ENCODE assay signal across 9 cellular contexts in the genomic region with DNA sequence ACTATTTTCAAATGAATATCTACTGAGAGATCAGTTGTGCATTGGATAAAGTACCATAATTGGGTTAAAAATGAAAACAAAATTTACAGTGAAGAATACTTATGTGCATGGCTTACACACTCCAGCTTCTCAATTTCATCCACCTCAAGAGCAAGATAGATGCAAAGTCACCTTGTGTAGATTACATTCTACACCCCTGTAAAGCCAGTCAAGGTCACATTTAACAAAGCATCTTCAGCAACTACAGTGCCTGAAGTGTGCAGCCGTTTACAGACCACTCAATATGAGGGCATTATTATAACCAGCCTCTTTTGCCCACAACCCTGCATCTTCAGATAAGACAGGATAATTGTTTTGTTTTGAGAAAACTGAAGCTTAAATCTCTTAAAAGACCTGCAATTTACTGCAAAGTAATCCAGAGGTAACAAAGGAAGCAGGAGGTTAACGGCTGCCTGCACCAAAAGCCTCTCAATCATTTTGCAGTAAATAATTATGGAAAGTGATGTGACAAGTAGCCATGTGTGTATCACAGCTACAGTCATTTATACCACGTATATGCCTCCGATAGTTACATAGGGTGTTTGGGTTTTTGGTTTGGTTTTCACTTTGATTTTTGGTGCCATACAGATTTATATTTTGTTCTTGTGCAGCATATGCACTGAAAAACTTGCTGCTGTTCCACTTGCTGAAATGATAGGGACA. TPM values are rescaled to one million over a fixed set of nuclear protein-coding genes. Genes with fewer than 3 reads are reported as not detected.
A peak's percentile ranks its signal among the peaks of the same experiment; 100 is the strongest.
DNase-seq lines count a peak whose midpoint lies in the region; ATAC-seq and TF ChIP-seq lines count a peak whose summit lies in the region.
"Had no signal": no experiment of that assay in that cellular context is flagged by ENCODE, and none has a peak within 500 bp of the region (broad histone marks: within the 10 kb centered on the region; RNA-seq: fewer than 3 reads in every experiment).

No MANE protein-coding gene starts in this region.

- H3K27me3 Mint-ChIP-seq in activated naive CD4-positive, alpha-beta T cell treated with anti-CD3 and anti-CD28 coated beads, Interleukin-2, amount 10 ng/mL, durations not matched to agents 7 days and 5 days, result no peaks in the 10 kb centered on the region
- H3K27me3 Mint-ChIP-seq in glutamatergic neuron (ENCODE audit: unreplicated experiment), result peaks cover 3% of the 10 kb centered on the region

- peaks cover 54% of the 10 kb centered on the region for H3K4me1 Mint-ChIP-seq in activated naive CD4-positive, alpha-beta T cell treated with anti-CD3 and anti-CD28 coated beads, Interleukin-2, amount 10 ng/mL, durations not matched to agents 7 days and 5 days
- H3K4me1 Mint-ChIP-seq in glutamatergic neuron (ENCODE audit: low read depth, unreplicated experiment), result peaks cover 18% of the 10 kb centered on the region

- H3K9me3 Mint-ChIP-seq in activated naive CD4-positive, alpha-beta T cell treated with anti-CD3 and anti-CD28 coated beads, Interleukin-2, amount 10 ng/mL, durations not matched to agents 7 days and 5 days, result no peaks in the 10 kb centered on the region
- H3K9me3 Mint-ChIP-seq in glutamatergic neuron (ENCODE audit: unreplicated experiment), result no peaks in the 10 kb centered on the region

- no peak overlapping the region for H3K4me3 ChIP-seq in SU-DHL-6 (ENCODE audit: insufficient read depth, low read length, poor library complexity, severe bottlenecking)
- H3K4me3 ChIP-seq in thoracic aorta, result peak overlapping the region; percentile 92

- ATAC-seq in thoracic aorta (ENCODE audit: insufficient number of reproducible peaks, low FRiP score, low read depth) (no peak), foreskin keratinocyte (no peak)

- TF ChIP-seq CTCF in SU-DHL-6 (IDR thresholded peaks at IDR 0.05; ENCODE audit: insufficient read depth, low read length, poor library complexity, severe bottlenecking) (no peak), glutamatergic neuron (IDR thresholded peaks at IDR 0.05; ENCODE audit: partially characterized antibody, unreplicated experiment) (no peak), thoracic aorta (IDR thresholded peaks at IDR 0.05) (no peak), foreskin keratinocyte (conservative IDR thresholded peaks at IDR 0.05) (no peak)

- H3K79me2 ChIP-seq in SU-DHL-6 (ENCODE audit: insufficient read depth, low read length), result peaks cover 56% of the 10 kb centered on the region

- peak overlapping the region; percentile 60 for H3K4me2 ChIP-seq in SU-DHL-6 (ENCODE audit: low read depth, low read length, poor library complexity, severe bottlenecking)

- H3K9me3 ChIP-seq in SU-DHL-6 (ENCODE audit: insufficient read depth, low read length) (peaks cover 5% of the 10 kb centered on the region; the same call in 1 of the 2 replicates), thoracic aorta (no peaks in the 10 kb centered on the region)

- peak overlapping the region; percentile 50 for H3K4me3 Mint-ChIP-seq in activated naive CD4-positive, alpha-beta T cell treated with anti-CD3 and anti-CD28 coated beads, Interleukin-2, amount 10 ng/mL, durations not matched to agents 7 days and 5 days
- H3K4me3 Mint-ChIP-seq in glutamatergic neuron (ENCODE audit: unreplicated experiment), result peak overlapping the region; percentile 84

- no peak for DNase-seq in activated naive CD4-positive, alpha-beta T cell treated with anti-CD3 and anti-CD28 coated beads, Interleukin-2, amount 10 ng/mL, durations not matched to agents 7 days and 5 days
- no peak for DNase-seq in activated naive CD4-positive, alpha-beta T cell (lab: John Stamatoyannopoulos, UW)
- DNase-seq in glutamatergic neuron (no peak), thoracic aorta (ENCODE audit: low spot score) (no peak), foreskin keratinocyte (no peak), NCI-H1694 (lab: John Stamatoyannopoulos, UW) (no peak), H4 (ENCODE audit: low spot score) (no peak)
- DNase-seq: DMS79 had no signal

- peaks cover 57% of the 10 kb centered on the region for H3K36me3 Mint-ChIP-seq in activated naive CD4-positive, alpha-beta T cell treated with anti-CD3 and anti-CD28 coated beads, Interleukin-2, amount 10 ng/mL, durations not matched to agents 7 days and 5 days
- no peaks in the 10 kb centered on the region for H3K36me3 Mint-ChIP-seq in glutamatergic neuron (ENCODE audit: unreplicated experiment)

- peak overlapping the region; percentile 64 for H3K27ac Mint-ChIP-seq in activated naive CD4-positive, alpha-beta T cell treated with anti-CD3 and anti-CD28 coated beads, Interleukin-2, amount 10 ng/mL, durations not matched to agents 7 days and 5 days
- H3K27ac Mint-ChIP-seq in glutamatergic neuron (ENCODE audit: unreplicated experiment), result peak overlapping the region; percentile 39

- H3K27me3 ChIP-seq in SU-DHL-6 (ENCODE audit: low read length) (no peaks in the 10 kb centered on the region), thoracic aorta (replicated peaks; ENCODE audit: insufficient read depth) (no peaks in the 10 kb centered on the region), foreskin keratinocyte (no peaks in the 10 kb centered on the region)

- peaks cover 39% of the 10 kb centered on the region for H3F3A ChIP-seq in SU-DHL-6 (ENCODE audit: insufficient read depth)

- no peak overlapping the region for H2AFZ ChIP-seq in SU-DHL-6 (ENCODE audit: low read depth, low read length, severe bottlenecking)

- H3K36me3 ChIP-seq in SU-DHL-6 (ENCODE audit: low read length) (peaks cover 29% of the 10 kb centered on the region), thoracic aorta (no peaks in the 10 kb centered on the region)

- H3K27ac ChIP-seq in SU-DHL-6 (ENCODE audit: low read depth, low read length) (no peak overlapping the region), thoracic aorta (no peak overlapping the region), foreskin keratinocyte (no peak overlapping the region)

- no peaks in the 10 kb centered on the region for H3K9me2 ChIP-seq in SU-DHL-6 (replicated peaks; ENCODE audit: insufficient read depth, low read length)

- H3K9ac ChIP-seq in SU-DHL-6 (ENCODE audit: low read length), result 0 out of 2 replicates have a peak overlapping the region, but pooled peaks have one; percentile 4

- peaks cover 43 to 57% of the 10 kb centered on the region in 2 donors for H3K4me1 ChIP-seq in thoracic aorta (ENCODE audit: control insufficient read depth in 1 of 2, low read depth in 2 of 2)
- H3K4me1 ChIP-seq in foreskin keratinocyte, result peaks cover 35% of the 10 kb centered on the region

- peaks cover 37% of the 10 kb centered on the region for H4K20me1 ChIP-seq in SU-DHL-6 (ENCODE audit: low read depth, low read length)

- CTCF ChIA-PET in activated naive CD4-positive, alpha-beta T cell treated with anti-CD3 and anti-CD28 coated beads, Interleukin-2, amount 10 ng/mL, durations not matched to agents 7 days and 5 days (lab: Charles Lee), result interaction anchor here (0.9 to 3.9 kb wide), 5 partner anchors 23 to 274 kb away, joined by 3 to 41 read pairs (median 4); a partner anchor contains a TSS

RNA-seq across cellular contexts. Expression of a gene that starts 4.9 kb away (rescaled TPM):
- 11.4 TPM for total RNA-seq in glutamatergic neuron (ENCODE audit: unreplicated experiment)
- 10 to 100 TPM; 18.0 to 31.5 TPM for total RNA-seq in thoracic aorta
- 16.9 and 17.8 TPM in 2 replicates for total RNA-seq in foreskin keratinocyte
- 4.0 and 4.9 TPM in 2 replicates for polyA plus RNA-seq in foreskin keratinocyte
- 19.8 and 21.1 TPM in 2 replicates for total RNA-seq in H4 (2014; rRNA removed; shearing (Covaris generic))

RNA-seq across cellular contexts. Expression of a gene that starts 32.6 kb away (rescaled TPM):
- total RNA-seq in glutamatergic neuron (ENCODE audit: unreplicated experiment) (180 TPM), thoracic aorta (100 to 1,000 TPM; 103 to 111 TPM), foreskin keratinocyte (162 and 180 TPM in 2 replicates)
- polyA plus RNA-seq in foreskin keratinocyte, result 187 and 217 TPM in 2 replicates
- total RNA-seq in H4 (2014; rRNA removed; shearing (Covaris generic)), result 875 and 937 TPM in 2 replicates
